Comparison of ENCODE assay signal across 20 cellular contexts in genomic region chr2:57621984-57622383, GRCh38.
DNase-seq lines count a peak whose midpoint lies in the region; ATAC-seq, FAIRE-seq and TF ChIP-seq lines count a peak whose summit lies in the region.
"Had no signal": no experiment of that assay in that cellular context is flagged by ENCODE, and none has a peak within 500 bp of the region (broad histone marks: within the 10 kb centered on the region; RNA-seq: fewer than 3 reads in every experiment).

No MANE protein-coding gene starts in this region.

- no peak overlapping the region for H2BK120ac ChIP-seq in H1 (replicated peaks; ENCODE audit: low read depth, low read length)
- no peak overlapping the region for H2BK120ac ChIP-seq in neuronal stem cell (ENCODE audit: low read depth, low read length)

- POLR2A ChIA-PET in H1 (lab: Charles Lee; ENCODE audit: partially characterized antibody) = no interaction called here

- TF ChIP-seq CTCF in H1 (IDR thresholded peaks at IDR 0.05; ENCODE audit: control extremely low read depth in 1 of 3, insufficient read depth in 1 of 3, low read depth in 1 of 3, low read length in 3 of 3) = no peak
- no peak for TF ChIP-seq CTCF in heart right ventricle (IDR thresholded peaks at IDR 0.05)

- no peak overlapping the region for H2BK20ac ChIP-seq in H1 (ENCODE audit: low read length)

- H3K18ac ChIP-seq in H1 (ENCODE audit: extremely low read depth, low read length) (no peak overlapping the region), neuronal stem cell (ENCODE audit: low read length) (no peak overlapping the region)

- no peak overlapping the region for H4K8ac ChIP-seq in H1 (ENCODE audit: extremely low read depth, insufficient read depth, low read length)
- no peak overlapping the region for H4K8ac ChIP-seq in neuronal stem cell (ENCODE audit: low read depth, low read length)

- H4K91ac ChIP-seq in H1 (replicated peaks; ENCODE audit: insufficient read length, low read length) (no peak overlapping the region), neuronal stem cell (ENCODE audit: low read depth, low read length, poor library complexity) (no peak overlapping the region)

- H3K9ac ChIP-seq in HUES48 (ENCODE audit: low read depth, low read length) = no peak overlapping the region
- H3K9ac ChIP-seq in NT2/D1 (ENCODE audit: insufficient read length, low read depth) = no peak overlapping the region
- no peak overlapping the region for H3K9ac ChIP-seq in H1 (replicated peaks in 1 of 4; ENCODE audit: extremely low read depth in 1 of 4, low read depth in 3 of 4, low read length in 3 of 4)
- no peak overlapping the region for H3K9ac ChIP-seq in neuronal stem cell (ENCODE audit: low read depth, low read length, poor library complexity)

- H3K14ac ChIP-seq in H1 (ENCODE audit: insufficient read length) (no peak overlapping the region), neuronal stem cell (ENCODE audit: low read length) (no peak overlapping the region)

- no peak overlapping the region for H3K4ac ChIP-seq in H1 (replicated peaks; ENCODE audit: insufficient read length, low read depth, low read length)
- no peak overlapping the region for H3K4ac ChIP-seq in neuronal stem cell (ENCODE audit: low read length)

- H3K36me3 ChIP-seq in HUES48 (ENCODE audit: control insufficient read depth, insufficient read depth, low read length) = no peaks in the 10 kb centered on the region
- H3K36me3 ChIP-seq in NT2/D1 (ENCODE audit: insufficient read depth, insufficient read length, low read length) = no peaks in the 10 kb centered on the region
- H3K36me3 ChIP-seq in H1 (ENCODE audit: control insufficient read depth in 2 of 4, insufficient read depth in 4 of 4, low read length in 3 of 4) = no peaks in the 10 kb centered on the region
- H3K36me3 ChIP-seq in neuronal stem cell (replicated peaks in 1 of 2; ENCODE audit: control insufficient read depth in 2 of 2, insufficient read depth in 2 of 2, low read length in 2 of 2) = no peaks in the 10 kb centered on the region
- H3K36me3 ChIP-seq in heart right ventricle = no peaks in the 10 kb centered on the region
- H3K36me3 ChIP-seq: BE2C had no signal

- H3K79me1 ChIP-seq in H1 (ENCODE audit: low read depth, low read length) (no peaks in the 10 kb centered on the region), neuronal stem cell (ENCODE audit: low read depth, low read length) (no peaks in the 10 kb centered on the region)

- TF ChIP-seq EP300 in H1 (IDR thresholded peaks at IDR 0.05; ENCODE audit: borderline replicate concordance in 1 of 2, low read depth in 2 of 2, low read length in 2 of 2) = no peak

- no peaks in the 10 kb centered on the region for H3K23me2 ChIP-seq in H1 (ENCODE audit: low read depth, low read length)

- no peak overlapping the region for H3K23ac ChIP-seq in H1 (ENCODE audit: insufficient read length)
- no peak overlapping the region for H3K23ac ChIP-seq in neuronal stem cell (ENCODE audit: low read depth, low read length, poor library complexity)

- no peak overlapping the region for H2BK12ac ChIP-seq in H1 (ENCODE audit: low read depth, low read length)
- H2BK12ac ChIP-seq in neuronal stem cell (ENCODE audit: low read length) = no peak overlapping the region

- no peak overlapping the region for H2BK15ac ChIP-seq in H1 (ENCODE audit: low read length)
- H2BK15ac ChIP-seq in neuronal stem cell (ENCODE audit: low read length) = no peak overlapping the region

- CTCF ChIA-PET in H1 (lab: Charles Lee; ENCODE audit: partially characterized antibody) = no interaction called here

- no peak overlapping the region for H4K5ac ChIP-seq in H1 (ENCODE audit: insufficient read length, low read depth, low read length)

- intact Hi-C loops in head of caudate nucleus (cut with DNase I) = no loop called here
- intact Hi-C loops in heart right ventricle (cut with DNase I) = no loop called here

- ATAC-seq in heart right ventricle = no peak
- no peak for ATAC-seq in HG02623 (IDR thresholded peaks at IDR 0.05; ENCODE audit: unreplicated experiment)
- ATAC-seq: K562 had no signal

- H3K9me3 ChIP-seq in HUES48 (ENCODE audit: control insufficient read depth, insufficient read depth, low read length) = no peaks in the 10 kb centered on the region
- no peaks in the 10 kb centered on the region for H3K9me3 ChIP-seq in NT2/D1 (ENCODE audit: insufficient read depth, low read length)
- no peaks in the 10 kb centered on the region for H3K9me3 ChIP-seq in H1 (ENCODE audit: insufficient read depth in 2 of 2, low read depth in 1 of 2, low read length in 1 of 2)
- H3K9me3 ChIP-seq in neuronal stem cell (replicated peaks in 1 of 2; ENCODE audit: control insufficient read depth in 2 of 2, insufficient read depth in 1 of 2, low read depth in 1 of 2, low read length in 2 of 2) = no peaks in the 10 kb centered on the region
- no peaks in the 10 kb centered on the region for H3K9me3 ChIP-seq in heart right ventricle
- H3K9me3 ChIP-seq: BE2C, Caco-2 had no signal

- H3K4me2 ChIP-seq in H1 (ENCODE audit: insufficient read depth in 1 of 2, low read depth in 2 of 2, low read length in 2 of 2) (no peak overlapping the region; a peak in 1 of 4 replicates), neuronal stem cell (ENCODE audit: insufficient read depth, low read length, poor library complexity, severe bottlenecking) (no peak overlapping the region)

- FAIRE-seq in H1 (lab: Jason Lieb, UNC) = peak; percentile 32
- FAIRE-seq: D721Med, K562 had no signal

- TF ChIP-seq POLR2A in H1 (IDR thresholded peaks at IDR 0.05; ENCODE audit: control extremely low read depth in 1 of 2, low read depth in 2 of 2, low read length in 2 of 2) = no peak

- DNase-seq in NT2/D1 (ENCODE audit: low read depth, low spot score) = peak; percentile 25
- no peak for DNase-seq in H1 (ENCODE audit: low read depth in 1 of 2, low spot score in 2 of 2)
- no peak for DNase-seq in neuronal stem cell (ENCODE audit: low spot score)
- no peak for DNase-seq in SKM-1 treated with dmso at 0.1 percent for 144 hours (lab: John Stamatoyannopoulos, UW; ENCODE audit: unreplicated experiment)
- DNase-seq in head of caudate nucleus = no peak
- DNase-seq in heart right ventricle = no peak
- DNase-seq: ACHN; BE2C; C1 segment of cervical spinal cord; Caco-2; CD4-positive, CD25-positive, alpha-beta regulatory T cell; CD8-positive, alpha-beta memory T cell; GDM1; GOT3; H9; IMR-90 had no signal

- H3K4me1 ChIP-seq in HUES48 (ENCODE audit: control insufficient read depth, insufficient read depth, low read length) (peaks cover 19% of the 10 kb centered on the region), NT2/D1 (ENCODE audit: insufficient read depth, insufficient read length) (no peaks in the 10 kb centered on the region), H1 (replicated peaks in 1 of 4; ENCODE audit: control insufficient read depth in 3 of 4, insufficient read depth in 4 of 4, low read length in 3 of 4) (peaks cover 0 to 5% (median 0%) of the 10 kb centered on the region in 4 experiments; a peak in 1 of 7 replicates), neuronal stem cell (ENCODE audit: control insufficient read depth in 2 of 2, insufficient read depth in 1 of 2, low read depth in 1 of 2, low read length in 2 of 2) (peaks cover 0 to 2% of the 10 kb centered on the region in 2 donors), heart right ventricle (no peaks in the 10 kb centered on the region)
- H3K4me1 ChIP-seq: BE2C, Caco-2 had no signal

- TF ChIP-seq RAD21 in H1 (IDR thresholded peaks at IDR 0.05 in 1 of 2, conservative IDR thresholded peaks at IDR 0.05 in 1 of 2; ENCODE audit: low read depth in 2 of 2, low read length in 2 of 2) = no peak

- no peaks in the 10 kb centered on the region for H3K79me2 ChIP-seq in H1 (ENCODE audit: control insufficient read depth in 1 of 2, insufficient read depth in 2 of 2, low read length in 2 of 2)

- H2AK5ac ChIP-seq in H1 (ENCODE audit: low read depth, low read length) (no peak overlapping the region), neuronal stem cell (ENCODE audit: low read depth, low read length) (no peak overlapping the region)

- H3K27ac ChIP-seq in HUES48 (ENCODE audit: low read depth, low read length) (peak overlapping the region; percentile 28), H1 (ENCODE audit: low read depth, low read length) (no peak overlapping the region), neuronal stem cell (replicated peaks; ENCODE audit: low read length) (no peak overlapping the region), heart right ventricle (no peak overlapping the region)

- 88% methylated on average over 1 of the region's 1 CpG; no CpG with 5 or more reads in 1 of the 2 experiments for WGBS in H1 (ENCODE audit: extremely low coverage in 1 of 2, insufficient coverage in 1 of 2, insufficient read length in 1 of 2, insufficient replicate concordance in 2 of 2, low coverage in 1 of 2, low lambda C conversion rate in 2 of 2, missing lambda C conversion rate in 1 of 2), 2 experiments
- no CpG with 5 or more reads among the region's 1 CpG for WGBS in neuronal stem cell (ENCODE audit: extremely low coverage in 2 of 2, insufficient read length in 2 of 2, insufficient replicate concordance in 1 of 2), 2 donors
- 65 to 72% methylated on average over 1 of the region's 1 CpG for WGBS in heart right ventricle, 2 donors

- H3K4me3 ChIP-seq in HUES48 (ENCODE audit: low read depth, low read length) (no peak overlapping the region), NT2/D1 (ENCODE audit: insufficient read length, low read depth) (no peak overlapping the region), H1 (ENCODE audit: extremely low read depth in 1 of 4, insufficient read depth in 2 of 4, low read depth in 3 of 4, low read length in 4 of 4) (no peak overlapping the region), neuronal stem cell (ENCODE audit: low read length in 2 of 2) (no peak overlapping the region), heart right ventricle (no peak overlapping the region)
- H3K4me3 ChIP-seq: K562 had no signal

- no peaks in the 10 kb centered on the region for H4K20me1 ChIP-seq in H1 (replicated peaks in 1 of 2; ENCODE audit: control insufficient read depth in 1 of 2, insufficient read depth in 2 of 2, low read length in 2 of 2)

- H3K56ac ChIP-seq in H1 (replicated peaks; ENCODE audit: insufficient read length, low read depth, low read length) = no peak overlapping the region

- no peak overlapping the region for H2AFZ ChIP-seq in H1 (ENCODE audit: low read length)
- H2AFZ ChIP-seq in neuronal stem cell (ENCODE audit: low read length) = peak overlapping the region; percentile 46

- no peaks in the 10 kb centered on the region for H3K27me3 ChIP-seq in HUES48 (ENCODE audit: control insufficient read depth, insufficient read depth, low read length)
- no peaks in the 10 kb centered on the region for H3K27me3 ChIP-seq in NT2/D1 (ENCODE audit: insufficient read depth, insufficient read length)
- no peaks in the 10 kb centered on the region for H3K27me3 ChIP-seq in H1 (replicated peaks in 1 of 4; ENCODE audit: control insufficient read depth in 3 of 4, extremely low read depth in 1 of 4, insufficient read depth in 3 of 4, low read length in 3 of 4)
- H3K27me3 ChIP-seq in neuronal stem cell (ENCODE audit: control insufficient read depth in 3 of 3, insufficient read depth in 3 of 3, low read depth in 1 of 3, low read length in 3 of 3) = no peaks in the 10 kb centered on the region
- no peaks in the 10 kb centered on the region for H3K27me3 ChIP-seq in heart right ventricle
- H3K27me3 ChIP-seq: BE2C had no signal

- H2BK5ac ChIP-seq in H1 (ENCODE audit: low read depth, low read length) = no peak overlapping the region
- H2BK5ac ChIP-seq in neuronal stem cell (ENCODE audit: low read length) = no peak overlapping the region

TF ChIP-seq in H1, 55 proteins besides CTCF, POLR2A, EP300 and RAD21 (continues in another document):
- TF ChIP-seq SP2 (IDR thresholded peaks at IDR 0.05; ENCODE audit: low read length) = no peak
